In genomic region chr4:99028187-99028586, GRCh38 we compare ENCODE assay signal across 9 cellular contexts. TPM values are rescaled to one million over a fixed set of nuclear protein-coding genes. Genes with fewer than 3 reads are reported as not detected.
DNase-seq lines count a peak whose midpoint lies in the region; ATAC-seq and TF ChIP-seq lines count a peak whose summit lies in the region.
"Had no signal": no experiment of that assay in that cellular context is flagged by ENCODE, and none has a peak within 500 bp of the region (broad histone marks: within the 10 kb centered on the region; RNA-seq: fewer than 3 reads in every experiment).

No MANE protein-coding gene starts in this region.

- dilution Hi-C loops in mammary epithelial cell (cut with HindIII; ENCODE audit: low sequenced_read_pairs), result no loop called here

- peaks cover 96% of the 10 kb centered on the region for H3K79me2 ChIP-seq in mammary epithelial cell (ENCODE audit: insufficient read depth, low read length)

- H3K27ac Mint-ChIP-seq in stimulated activated naive CD8-positive, alpha-beta T cell treated with anti-CD3 and anti-CD28 coated beads, Interleukin-15, amount 100 ng/mL, for 72 hours, result no peak overlapping the region
- no peak overlapping the region for H3K27ac Mint-ChIP-seq in WTC11

- no peak overlapping the region for H3K4me3 Mint-ChIP-seq in stimulated activated naive CD8-positive, alpha-beta T cell treated with anti-CD3 and anti-CD28 coated beads, Interleukin-15, amount 100 ng/mL, for 72 hours
- H3K4me3 Mint-ChIP-seq in WTC11, result no peak overlapping the region

- no peak overlapping the region for H3K9ac ChIP-seq in mammary epithelial cell (ENCODE audit: insufficient read depth, low read length)

- H4K20me1 ChIP-seq in mammary epithelial cell (ENCODE audit: insufficient read depth, low read length), result no peaks in the 10 kb centered on the region

- POLR2A ChIA-PET in WTC11 (lab: Charles Lee), result no interaction called here

- no peaks in the 10 kb centered on the region for H3K9me3 Mint-ChIP-seq in stimulated activated naive CD8-positive, alpha-beta T cell treated with anti-CD3 and anti-CD28 coated beads, Interleukin-15, amount 100 ng/mL, for 72 hours
- no peaks in the 10 kb centered on the region for H3K9me3 Mint-ChIP-seq in WTC11

- in situ Hi-C loops in mammary epithelial cell (cut with MboI; ENCODE audit: low sequenced_read_pairs in 2 of 2), result no loop called here

- no TSS peak for BruUV-seq in mammary epithelial cell (replicated peaks; lab: Mats Ljungman, UMichigan)

- ATAC-seq in HG03039 (IDR thresholded peaks at IDR 0.05; ENCODE audit: unreplicated experiment) (peak; percentile 56), GM21576 (IDR thresholded peaks at IDR 0.05; ENCODE audit: unreplicated experiment) (no peak), WTC11 (no peak)
- ATAC-seq in stimulated activated naive CD8-positive, alpha-beta T cell treated with anti-CD3 and anti-CD28 coated beads, Interleukin-15, amount 100 ng/mL, for 72 hours, result peak; percentile 71

- peaks cover 9% of the 10 kb centered on the region for H3K36me3 ChIP-seq in mammary epithelial cell (ENCODE audit: insufficient read depth, low read length)
- no peaks in the 10 kb centered on the region for H3K36me3 ChIP-seq in breast epithelium

- CTCF ChIA-PET in mammary epithelial cell (lab: Charles Lee; ENCODE audit: low non-redundant PET) (no interaction called here), WTC11 (lab: Charles Lee) (no interaction called here)

- no peak overlapping the region for H3K4me3 ChIP-seq in mammary epithelial cell (replicated peaks in 1 of 3; ENCODE audit: insufficient read depth in 1 of 3, low read depth in 2 of 3, low read length in 3 of 3)
- H3K4me3 ChIP-seq in breast epithelium, result no peak overlapping the region
- H3K4me3 ChIP-seq in epithelial cell of proximal tubule (ENCODE audit: low read depth, low read length), result no peak overlapping the region

- H2AFZ ChIP-seq in mammary epithelial cell (ENCODE audit: low read depth, low read length), result no peak overlapping the region

- intact Hi-C loops in mammary epithelial cell (cut with micrococcal nuclease) (no loop called here), breast epithelium (cut with DNase I; ENCODE audit: low total_unique reads) (no loop called here)

- TF ChIP-seq POLR2A in breast epithelium (IDR thresholded peaks at IDR 0.05), result no peak

- H3K4me1 Mint-ChIP-seq in stimulated activated naive CD8-positive, alpha-beta T cell treated with anti-CD3 and anti-CD28 coated beads, Interleukin-15, amount 100 ng/mL, for 72 hours, result peaks cover 48% of the 10 kb centered on the region
- H3K4me1 Mint-ChIP-seq in WTC11, result peaks cover 81% of the 10 kb centered on the region

- H3K27ac ChIP-seq in mammary epithelial cell (ENCODE audit: insufficient read depth, low read depth, low read length) (no peak overlapping the region), breast epithelium (no peak overlapping the region)

- TF ChIP-seq CTCF in mammary epithelial cell (conservative IDR thresholded peaks at IDR 0.05 in 1 of 2, IDR thresholded peaks at IDR 0.05 in 1 of 2; ENCODE audit: extremely low read depth in 1 of 2, insufficient read depth in 1 of 2, low read depth in 1 of 2, low read length in 2 of 2) (no peak), breast epithelium (IDR thresholded peaks at IDR 0.05) (no peak), epithelial cell of proximal tubule (conservative IDR thresholded peaks at IDR 0.05; ENCODE audit: low read depth, low read length) (no peak), WTC11 (IDR thresholded peaks at IDR 0.05) (no peak)

- H3K9me3 ChIP-seq in mammary epithelial cell (replicated peaks; ENCODE audit: insufficient read depth, low read length) (no peaks in the 10 kb centered on the region), breast epithelium (no peaks in the 10 kb centered on the region)

- H3K4me2 ChIP-seq in mammary epithelial cell (ENCODE audit: insufficient read depth, low read depth, low read length), result no peak overlapping the region

- H3K4me1 ChIP-seq in mammary epithelial cell (ENCODE audit: insufficient read depth, low read length) (no peaks in the 10 kb centered on the region), breast epithelium (no peaks in the 10 kb centered on the region)

- H3K27me3 ChIP-seq in mammary epithelial cell (ENCODE audit: insufficient read depth, low read length) (no peaks in the 10 kb centered on the region), breast epithelium (no peaks in the 10 kb centered on the region)

- no peaks in the 10 kb centered on the region for H3K27me3 Mint-ChIP-seq in stimulated activated naive CD8-positive, alpha-beta T cell treated with anti-CD3 and anti-CD28 coated beads, Interleukin-15, amount 100 ng/mL, for 72 hours
- H3K27me3 Mint-ChIP-seq in WTC11 (ENCODE audit: low read depth), result no peaks in the 10 kb centered on the region

- H3K36me3 Mint-ChIP-seq in WTC11, result peaks cover 4% of the 10 kb centered on the region; the same call in 1 of the 2 replicates

- DNase-seq in mammary epithelial cell, result peak; percentile 55
- no peak for DNase-seq in breast epithelium (ENCODE audit: low spot score in 2 of 2)
- peak; percentile 53 for DNase-seq in epithelial cell of proximal tubule (ENCODE audit: low read depth)
- DNase-seq in stimulated activated naive CD8-positive, alpha-beta T cell treated with anti-CD3 and anti-CD28 coated beads, Interleukin-15, amount 100 ng/mL, for 72 hours, result no peak
- no peak for DNase-seq in WTC11 (ENCODE audit: low spot score)
- no peak for DNase-seq in SW480 (ENCODE audit: low spot score)
- DNase-seq: stimulated activated CD4-positive, alpha-beta T cell treated with anti-CD3 and anti-CD28 coated beads, Interleukin-4, amount 100 ng/mL, for 4 hours had no signal

TF ChIP-seq in WTC11, 78 proteins besides CTCF, POLR2A, EP300 and RAD21:
- TF ChIP-seq CDX4 (CRISPR knock-in tag; IDR thresholded peaks at IDR 0.05; ENCODE audit: borderline replicate concordance) (no peak), STAT6 (CRISPR knock-in tag; conservative IDR thresholded peaks at IDR 0.05; ENCODE audit: low read depth) (no peak), HMGA2 (CRISPR knock-in tag; IDR thresholded peaks at IDR 0.05) (no peak), AR (CRISPR knock-in tag; IDR thresholded peaks at IDR 0.05) (no peak), ZBTB21 (CRISPR knock-in tag; IDR thresholded peaks at IDR 0.05; ENCODE audit: borderline replicate concordance) (no peak), SMAD4 (CRISPR knock-in tag; IDR thresholded peaks at IDR 0.05) (no peak)

RNA-seq across cellular contexts. Expression of gene METAP1, which starts 32.7 kb away (rescaled TPM):
- total RNA-seq in mammary epithelial cell (10 to 100 TPM; 67.7 to 72.7 TPM), breast epithelium (10 to 100 TPM; 22.9 to 54.2 (median 36.7) TPM), epithelial cell of proximal tubule (64.6 and 87.9 TPM in 2 replicates), WTC11 (2021) (86.7 to 102 TPM (median 91.4 TPM) in 3 replicates)
- 73.3 TPM for polyA plus RNA-seq in mammary epithelial cell
- 145 TPM for polyA minus RNA-seq in mammary epithelial cell

Comparison
In these comparisons a context has a peak if more than half of its experiments do, and no peak if none do; other contexts are left out.
1. DNase-seq: peak in mammary epithelial cell (single experiment) and epithelial cell of proximal tubule (single experiment); none in breast epithelium (0 of 2), stimulated activated naive CD8-positive, alpha-beta T cell treated with anti-CD3 and anti-CD28 coated beads, Interleukin-15, amount 100 ng/mL, for 72 hours (0 of 2), WTC11 (single experiment) and SW480 (single experiment).
2. ATAC-seq: peak in HG03039 (single experiment) and stimulated activated naive CD8-positive, alpha-beta T cell treated with anti-CD3 and anti-CD28 coated beads, Interleukin-15, amount 100 ng/mL, for 72 hours (single experiment); none in GM21576 (single experiment) and WTC11 (single experiment).